Comparison of ENCODE assay signal across 1 cellular context in the genomic region with DNA sequence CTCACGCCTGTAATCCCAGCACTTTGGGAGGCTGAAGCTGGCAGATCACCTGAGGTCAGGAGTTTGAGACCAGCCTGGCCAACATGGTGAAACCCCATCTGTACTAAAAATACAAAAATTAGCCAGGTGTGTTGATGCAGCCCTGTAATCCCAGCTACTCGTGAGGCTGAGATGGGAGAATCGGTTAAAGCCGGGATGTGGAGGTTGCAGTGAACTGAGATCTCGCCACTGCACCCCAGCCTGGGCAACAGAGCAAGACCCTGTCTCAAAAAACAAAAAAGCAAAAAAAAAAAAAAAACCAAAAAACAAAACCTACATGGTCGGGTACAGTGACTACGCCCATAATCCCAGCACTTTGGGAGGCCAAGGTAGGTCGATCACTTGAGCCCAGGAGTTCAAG.
TF ChIP-seq lines count a peak whose summit lies in the region.

No MANE protein-coding gene starts in this region.

TF ChIP-seq in K562, 482 proteins besides CTCF, POLR2A, EP300 and RAD21:
- TF ChIP-seq ZNF121 (CRISPR knock-in tag; conservative IDR thresholded peaks at IDR 0.05) = peak; percentile 88
- TF ChIP-seq BCOR (IDR thresholded peaks at IDR 0.05) = peak; percentile 30; the same call in 1 of the 2 replicates
